Comparison of ENCODE assay signal across 8 cellular contexts in genomic region chr9:130860458-130861316, GRCh38. TPM values are rescaled to one million over a fixed set of nuclear protein-coding genes. Genes with fewer than 3 reads are reported as not detected.
DNase-seq lines count a peak whose midpoint lies in the region; TF ChIP-seq lines count a peak whose summit lies in the region.
"Had no signal": no experiment of that assay in that cellular context is flagged by ENCODE, and none has a peak within 500 bp of the region (broad histone marks: within the 10 kb centered on the region; RNA-seq: fewer than 3 reads in every experiment).

No MANE protein-coding gene starts in this region.

- TF ChIP-seq CTCF in Peyer's patch (IDR thresholded peaks at IDR 0.05) (peak in 3 of 6 experiments; percentile 32 to 46 (median 40)), endothelial cell (IDR thresholded peaks at IDR 0.05; ENCODE audit: unreplicated experiment) (no peak)

- no peaks in the 10 kb centered on the region for H3K9me3 Mint-ChIP-seq in endothelial cell (ENCODE audit: unreplicated experiment)

- peak overlapping the region in 3 of 4 donors; percentile 39 to 76 (median 55) for H3K27ac ChIP-seq in Peyer's patch
- H3K27ac ChIP-seq in mesodermal cell (ENCODE audit: low read depth, low read length, severe bottlenecking), result peak overlapping the region; percentile 86

- no peak overlapping the region for H3K4me3 Mint-ChIP-seq in endothelial cell (ENCODE audit: unreplicated experiment)

- peak in 2 of 3 donors; percentile 68 to 82 for DNase-seq in Peyer's patch
- DNase-seq in endothelial cell (ENCODE audit: low spot score), result no peak
- DNase-seq in ureter (ENCODE audit: low spot score), result peak; percentile 81
- no peak for DNase-seq in CD1c-positive myeloid dendritic cell (ENCODE audit: extremely low spot score)
- no peak for DNase-seq in SKM-1 (lab: John Stamatoyannopoulos, UW; ENCODE audit: unreplicated experiment)
- DNase-seq in stimulated activated naive CD4-positive, alpha-beta T cell treated with Interleukin-2 at 50 U/mL for 16 hours (lab: John Stamatoyannopoulos, UW), result no peak
- DNase-seq: activated CD8-positive, alpha-beta memory T cell treated with anti-CD3 and anti-CD28 coated beads, Interleukin-2, amount 50 U/mL, for 48 hours had no signal

- H3K4me3 ChIP-seq in Peyer's patch (no peak overlapping the region), mesodermal cell (ENCODE audit: extremely low read depth, insufficient read depth, low read length, poor library complexity, severe bottlenecking) (no peak overlapping the region)

- WGBS in mesodermal cell (ENCODE audit: insufficient coverage in 2 of 2), 2 experiments, result 85 to 90% methylated on average over 23 to 27 of the region's 28 CpGs

- H3K36me3 ChIP-seq in Peyer's patch, result peaks cover 0 to 42% (median 0%) of the 10 kb centered on the region in 3 donors
- peaks cover 76% of the 10 kb centered on the region for H3K36me3 ChIP-seq in mesodermal cell (ENCODE audit: control insufficient read depth, insufficient read depth, low read length)

- H3K4me1 ChIP-seq in Peyer's patch (peaks cover 0 to 26% (median 3%) of the 10 kb centered on the region in 4 donors), mesodermal cell (ENCODE audit: control insufficient read depth, insufficient read depth, low read length, poor library complexity, severe bottlenecking) (peaks cover 50% of the 10 kb centered on the region)

- H3K4me1 Mint-ChIP-seq in endothelial cell (ENCODE audit: unreplicated experiment), result peaks cover 31% of the 10 kb centered on the region

- H3K36me3 Mint-ChIP-seq in endothelial cell (ENCODE audit: low read depth, unreplicated experiment), result peaks cover 23% of the 10 kb centered on the region

- H3K27me3 Mint-ChIP-seq in endothelial cell (ENCODE audit: unreplicated experiment), result peaks cover 3% of the 10 kb centered on the region

- peak overlapping the region; percentile 21 for H3K27ac Mint-ChIP-seq in endothelial cell (ENCODE audit: unreplicated experiment)

- H3K9me3 ChIP-seq in Peyer's patch, result no peaks in the 10 kb centered on the region
- H3K9me3 ChIP-seq in mesodermal cell (ENCODE audit: control insufficient read depth, low read length), result no peaks in the 10 kb centered on the region

- H3K27me3 ChIP-seq in Peyer's patch, result no peaks in the 10 kb centered on the region

- TF ChIP-seq POLR2A in Peyer's patch (IDR thresholded peaks at IDR 0.05), result no peak

RNA-seq across cellular contexts. Expression of gene ABL1, which starts 25.6 kb away (rescaled TPM):
- total RNA-seq in Peyer's patch (10 to 100 TPM; 43.6 to 85.8 (median 67.4) TPM), endothelial cell (ENCODE audit: unreplicated experiment) (121 TPM), ureter (72.6 TPM)
- polyA plus RNA-seq in mesodermal cell (2013, experiment 1 of 2), result 64.2 TPM
- 57.6 TPM for polyA plus RNA-seq in mesodermal cell (2013, experiment 2 of 2)

RNA-seq across cellular contexts. Expression of gene QRFP, which starts 35.9 kb away (rescaled TPM):
- total RNA-seq in Peyer's patch (not detected), endothelial cell (ENCODE audit: unreplicated experiment) (not detected), ureter (not detected)
- polyA plus RNA-seq in mesodermal cell (2013, experiment 1 of 2), result not detected
- not detected for polyA plus RNA-seq in mesodermal cell (2013, experiment 2 of 2)

Comparison
In these comparisons a context has a peak if more than half of its experiments do, and no peak if none do; other contexts are left out.
1. DNase-seq: peak in Peyer's patch (2 of 3) and ureter (single experiment); none in endothelial cell (single experiment), CD1c-positive myeloid dendritic cell (single experiment), SKM-1 (single experiment) and stimulated activated naive CD4-positive, alpha-beta T cell treated with Interleukin-2 at 50 U/mL for 16 hours (single experiment).